In the genomic region with DNA sequence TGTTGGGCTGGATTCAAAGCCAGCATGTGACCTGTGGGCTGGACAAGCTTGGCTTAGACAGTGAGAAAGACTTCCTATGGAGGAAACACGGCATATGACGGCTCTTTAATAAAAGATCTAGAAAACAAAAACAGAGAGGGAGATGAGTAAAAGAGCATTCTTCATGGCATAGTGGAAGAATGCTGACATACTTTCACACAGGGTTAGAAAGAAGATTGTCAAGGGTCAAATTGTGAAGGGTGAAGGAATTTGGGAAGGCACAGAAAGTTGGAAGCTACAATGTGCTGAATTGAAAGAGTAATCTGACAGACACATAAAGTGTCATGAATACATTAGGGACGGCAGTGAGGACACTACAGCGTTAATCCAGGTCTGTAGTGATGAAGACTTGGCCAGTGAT, we compare ENCODE assay signal across 8 cellular contexts.
DNase-seq lines count a peak whose midpoint lies in the region; ATAC-seq, FAIRE-seq and TF ChIP-seq lines count a peak whose summit lies in the region.

No MANE protein-coding gene starts in this region.

- H3K27ac Mint-ChIP-seq in activated CD4-positive, alpha-beta T cell treated with anti-CD3 and anti-CD28 coated beads, Interleukin-2, amount 10 ng/mL, durations not matched to agents 7 days and 5 days: peak overlapping the region; percentile 59
- peak overlapping the region; percentile 26 for H3K27ac Mint-ChIP-seq in astrocyte (ENCODE audit: unreplicated experiment)

- TF ChIP-seq CTCF in astrocyte (IDR thresholded peaks at IDR 0.05; ENCODE audit: insufficient read depth, low read depth, low read length) (no peak), thoracic aorta (IDR thresholded peaks at IDR 0.05) (no peak)

- H2AFZ ChIP-seq in astrocyte (ENCODE audit: low read depth, low read length): peak overlapping the region; percentile 26

- peak; percentile 5 for ATAC-seq in left colon
- ATAC-seq in thoracic aorta (ENCODE audit: insufficient number of reproducible peaks, low FRiP score, low read depth): no peak

- no peak overlapping the region for H3K4me3 Mint-ChIP-seq in activated CD4-positive, alpha-beta T cell treated with anti-CD3 and anti-CD28 coated beads, Interleukin-2, amount 10 ng/mL, durations not matched to agents 7 days and 5 days
- H3K4me3 Mint-ChIP-seq in astrocyte (ENCODE audit: unreplicated experiment): no peak overlapping the region

- FAIRE-seq in astrocyte (lab: Jason Lieb, UNC): no peak

- DNase-seq in activated CD4-positive, alpha-beta T cell treated with anti-CD3 and anti-CD28 coated beads, Interleukin-2, amount 10 ng/mL, durations not matched to agents 7 days and 5 days: no peak
- DNase-seq in activated CD4-positive, alpha-beta T cell treated with anti-CD3 and anti-CD28 coated beads for 4 hours: no peak
- DNase-seq in astrocyte (ENCODE audit: low read depth) (no peak), left colon (no peak), thoracic aorta (ENCODE audit: low spot score) (no peak), cerebellar nuclear complex (lab: John Stamatoyannopoulos, UW) (no peak), activated gamma-delta T cell (lab: John Stamatoyannopoulos, UW) (no peak), GM19238 (ENCODE audit: insufficient read length, low spot score) (no peak)

- H4K20me1 ChIP-seq in astrocyte (ENCODE audit: insufficient read depth, low read length): no peaks in the 10 kb centered on the region

- H3K4me3 ChIP-seq in astrocyte (ENCODE audit: insufficient read depth, low read depth, low read length) (no peak overlapping the region), thoracic aorta (peak overlapping the region; percentile 35)

- H3K36me3 Mint-ChIP-seq in activated CD4-positive, alpha-beta T cell treated with anti-CD3 and anti-CD28 coated beads, Interleukin-2, amount 10 ng/mL, durations not matched to agents 7 days and 5 days (ENCODE audit: low read depth): peaks cover 28% of the 10 kb centered on the region
- H3K36me3 Mint-ChIP-seq in astrocyte (ENCODE audit: low read depth, unreplicated experiment): no peaks in the 10 kb centered on the region

- H3K4me1 Mint-ChIP-seq in activated CD4-positive, alpha-beta T cell treated with anti-CD3 and anti-CD28 coated beads, Interleukin-2, amount 10 ng/mL, durations not matched to agents 7 days and 5 days: peaks cover 53% of the 10 kb centered on the region
- peaks cover 15% of the 10 kb centered on the region for H3K4me1 Mint-ChIP-seq in astrocyte (ENCODE audit: low read depth, unreplicated experiment)

- H3K27ac ChIP-seq in astrocyte (ENCODE audit: low read depth, low read length) (peak overlapping the region; percentile 12), thoracic aorta (peak overlapping the region; percentile 6 to 39)

- H3K36me3 ChIP-seq in astrocyte (ENCODE audit: insufficient read depth, low read length): no peaks in the 10 kb centered on the region
- H3K36me3 ChIP-seq in thoracic aorta: no peaks in the 10 kb centered on the region

- H3K27me3 ChIP-seq in astrocyte (ENCODE audit: insufficient read depth, low read length) (no peaks in the 10 kb centered on the region), thoracic aorta (replicated peaks; ENCODE audit: insufficient read depth) (no peaks in the 10 kb centered on the region)

- CTCF ChIA-PET in activated CD4-positive, alpha-beta T cell treated with anti-CD3 and anti-CD28 coated beads, Interleukin-2, amount 10 ng/mL, durations not matched to agents 7 days and 5 days (lab: Charles Lee): interaction anchor here (0.7 to 4.3 kb wide), 12 partner anchors 10 to 444 kb away, joined by 3 to 21 read pairs (median 4); a partner anchor contains a TSS

- H3K27me3 Mint-ChIP-seq in activated CD4-positive, alpha-beta T cell treated with anti-CD3 and anti-CD28 coated beads, Interleukin-2, amount 10 ng/mL, durations not matched to agents 7 days and 5 days: no peaks in the 10 kb centered on the region
- no peaks in the 10 kb centered on the region for H3K27me3 Mint-ChIP-seq in astrocyte (ENCODE audit: low read depth, unreplicated experiment)

- POLR2A ChIA-PET in activated CD4-positive, alpha-beta T cell treated with anti-CD3 and anti-CD28 coated beads, Interleukin-2, amount 10 ng/mL, durations not matched to agents 7 days and 5 days (lab: Charles Lee): no interaction called here

- H3K4me1 ChIP-seq in astrocyte (ENCODE audit: insufficient read depth, low read length) (peaks cover 10% of the 10 kb centered on the region), thoracic aorta (ENCODE audit: control insufficient read depth in 1 of 2, low read depth in 2 of 2) (peaks cover 3 to 7% of the 10 kb centered on the region in 2 donors)

- no peaks in the 10 kb centered on the region for H3K9me3 ChIP-seq in astrocyte (ENCODE audit: insufficient read depth, low read depth, low read length)
- no peaks in the 10 kb centered on the region for H3K9me3 ChIP-seq in thoracic aorta

- peak overlapping the region; percentile 49 for H3K4me2 ChIP-seq in astrocyte (ENCODE audit: low read length)

- no peaks in the 10 kb centered on the region for H3K79me2 ChIP-seq in astrocyte (ENCODE audit: insufficient read depth, low read length)

- peak overlapping the region; percentile 53 for H3K9ac ChIP-seq in astrocyte (ENCODE audit: low read length)

- H3K9me3 Mint-ChIP-seq in activated CD4-positive, alpha-beta T cell treated with anti-CD3 and anti-CD28 coated beads, Interleukin-2, amount 10 ng/mL, durations not matched to agents 7 days and 5 days: no peaks in the 10 kb centered on the region
- no peaks in the 10 kb centered on the region for H3K9me3 Mint-ChIP-seq in astrocyte (ENCODE audit: unreplicated experiment)

- intact Hi-C loops in left colon (cut with DNase I, micrococcal nuclease): loop anchor here (2.0 to 10.0 kb wide), 2 partner anchors 406 to 442 kb away; no protein-coding TSS in a partner anchor
